ENCODE assay signal across 31 cellular contexts in the genomic region with DNA sequence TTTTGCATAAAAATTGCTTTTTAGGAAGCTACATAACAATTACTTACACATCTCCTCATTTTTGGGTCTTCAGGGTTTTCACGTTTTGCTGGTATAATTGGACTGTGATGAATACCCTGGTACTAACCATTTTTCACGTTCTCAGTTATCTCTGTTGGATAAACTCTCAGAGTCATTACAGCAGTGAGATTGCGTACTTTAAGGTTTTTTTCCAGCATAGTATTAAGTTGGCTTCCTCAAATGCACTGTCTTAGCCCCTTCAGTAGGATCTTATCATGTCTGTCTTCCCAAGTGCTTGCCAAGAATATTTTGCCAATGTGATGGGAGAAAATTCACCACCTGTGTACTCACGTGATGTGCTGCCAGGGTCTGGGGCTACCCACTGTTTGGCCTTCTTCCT.
"Had no signal": no experiment of that assay in that cellular context is flagged by ENCODE, and none has a peak within 500 bp of the region (broad histone marks: within the 10 kb centered on the region; RNA-seq: fewer than 3 reads in every experiment).

No MANE protein-coding gene starts in this region.

- H3K27ac ChIP-seq: brain microvascular endothelial cell, KMS-11, Peyer's patch, SJSA1 had no signal

- H3K9me3 Mint-ChIP-seq: activated CD4-positive, alpha-beta T cell treated with anti-CD3 and anti-CD28 coated beads, Interleukin-2, amount 10 ng/mL, durations not matched to agents 24 days and 14 days; activated CD8-positive, alpha-beta T cell treated with anti-CD3 and anti-CD28 coated beads for 36 hours; activated naive CD8-positive, alpha-beta T cell treated with anti-CD3 and anti-CD28 coated beads for 36 hours; activated T-cell treated with anti-CD3 and anti-CD28 coated beads, Interleukin-2, amount 50 U/mL, for 72 hours; activated T-helper 17 cell treated with anti-CD3 and anti-CD28 coated beads, Interleukin-2, amount 50 U/mL, for 72 hours; T-helper 1 cell treated with Interleukin-12 subunit alpha and Interleukin-12 subunit beta and Interleukin-4 antibody, amounts not matched to agents 30 μg/mL and 1 μg/mL, for 36 hours; T-helper 2 cell treated with Interferon-gamma antibody and Interleukin-4, amounts not matched to agents 5 μg/mL and 100 μg/mL, for 36 hours had no signal

- H3K36me3 Mint-ChIP-seq: activated naive CD8-positive, alpha-beta T cell treated with anti-CD3 and anti-CD28 coated beads for 36 hours had no signal

- H3K4me3 Mint-ChIP-seq: activated CD4-positive, alpha-beta T cell treated with anti-CD3 and anti-CD28 coated beads, Interleukin-2, amount 10 ng/mL, durations not matched to agents 24 days and 14 days; activated CD8-positive, alpha-beta T cell treated with anti-CD3 and anti-CD28 coated beads for 36 hours; activated naive CD8-positive, alpha-beta T cell treated with anti-CD3 and anti-CD28 coated beads for 36 hours; activated T-cell treated with anti-CD3 and anti-CD28 coated beads, Interleukin-2, amount 50 U/mL, for 72 hours; activated T-helper 17 cell treated with anti-CD3 and anti-CD28 coated beads, Interleukin-2, amount 50 U/mL, for 72 hours; T-helper 1 cell treated with Interleukin-12 subunit alpha and Interleukin-12 subunit beta and Interleukin-4 antibody, amounts not matched to agents 30 μg/mL and 1 μg/mL, for 36 hours; T-helper 2 cell treated with Interferon-gamma antibody and Interleukin-4, amounts not matched to agents 5 μg/mL and 100 μg/mL, for 36 hours had no signal

- ATAC-seq: activated CD8-positive, alpha-beta T cell treated with anti-CD3 and anti-CD28 coated beads for 36 hours; activated T-cell treated with anti-CD3 and anti-CD28 coated beads, Interleukin-2, amount 50 U/mL, for 72 hours; activated T-helper 17 cell treated with anti-CD3 and anti-CD28 coated beads, Interleukin-2, amount 50 U/mL, for 72 hours; PC-3 had no signal

- H3K27ac Mint-ChIP-seq: activated CD4-positive, alpha-beta T cell treated with anti-CD3 and anti-CD28 coated beads, Interleukin-2, amount 10 ng/mL, durations not matched to agents 24 days and 14 days; activated CD8-positive, alpha-beta T cell treated with anti-CD3 and anti-CD28 coated beads for 36 hours; activated naive CD8-positive, alpha-beta T cell treated with anti-CD3 and anti-CD28 coated beads for 36 hours; activated T-cell treated with anti-CD3 and anti-CD28 coated beads, Interleukin-2, amount 50 U/mL, for 72 hours; activated T-helper 17 cell treated with anti-CD3 and anti-CD28 coated beads, Interleukin-2, amount 50 U/mL, for 72 hours; T-helper 1 cell treated with Interleukin-12 subunit alpha and Interleukin-12 subunit beta and Interleukin-4 antibody, amounts not matched to agents 30 μg/mL and 1 μg/mL, for 36 hours; T-helper 2 cell treated with Interferon-gamma antibody and Interleukin-4, amounts not matched to agents 5 μg/mL and 100 μg/mL, for 36 hours had no signal

- H3K4me1 Mint-ChIP-seq: activated CD4-positive, alpha-beta T cell treated with anti-CD3 and anti-CD28 coated beads, Interleukin-2, amount 10 ng/mL, durations not matched to agents 24 days and 14 days; activated naive CD8-positive, alpha-beta T cell treated with anti-CD3 and anti-CD28 coated beads for 36 hours; activated T-helper 17 cell treated with anti-CD3 and anti-CD28 coated beads, Interleukin-2, amount 50 U/mL, for 72 hours had no signal

- DNase-seq: activated CD4-positive, alpha-beta T cell treated with anti-CD3 and anti-CD28 coated beads, Interleukin-2, amount 50 U/mL, for 4 hours; activated CD8-positive, alpha-beta T cell treated with anti-CD3 and anti-CD28 coated beads for 36 hours; activated naive CD4-positive, alpha-beta T cell; activated naive CD4-positive, alpha-beta T cell treated with anti-CD3 and anti-CD28 coated beads, Interleukin-2, amount 50 U/mL, for 16 hours; activated naive CD8-positive, alpha-beta T cell treated with anti-CD3 and anti-CD28 coated beads for 36 hours; activated T-cell treated with anti-CD3 and anti-CD28 coated beads, Interleukin-2, amount 50 U/mL, for 1 hour; activated T-cell treated with anti-CD3 and anti-CD28 coated beads, Interleukin-2, amount 50 U/mL, for 72 hours; amniotic stem cell; aorta; brain microvascular endothelial cell; MM.1S; MV-4-11; NCI-H1092; NCI-H1436 treated with DMSO at 0.1 percent for 48 hours; NCI-H1694 treated with DMSO at 0.1 percent for 48 hours; NCI-H2029; NCI-H510A; NCI-H526; NCI-H748 treated with DMSO at 0.1 percent for 48 hours; NK-92 treated with Interleukin-12 subunit alpha and Interleukin-12 subunit beta, amount 100 ng/mL, for 24 hours; PC-3; RPMI8226; SHP77; SK-N-SH had no signal

- H3K27me3 Mint-ChIP-seq: activated CD4-positive, alpha-beta T cell treated with anti-CD3 and anti-CD28 coated beads, Interleukin-2, amount 10 ng/mL, durations not matched to agents 24 days and 14 days had no signal
